ENCODE assay signal across 12 cellular contexts in the genomic region with DNA sequence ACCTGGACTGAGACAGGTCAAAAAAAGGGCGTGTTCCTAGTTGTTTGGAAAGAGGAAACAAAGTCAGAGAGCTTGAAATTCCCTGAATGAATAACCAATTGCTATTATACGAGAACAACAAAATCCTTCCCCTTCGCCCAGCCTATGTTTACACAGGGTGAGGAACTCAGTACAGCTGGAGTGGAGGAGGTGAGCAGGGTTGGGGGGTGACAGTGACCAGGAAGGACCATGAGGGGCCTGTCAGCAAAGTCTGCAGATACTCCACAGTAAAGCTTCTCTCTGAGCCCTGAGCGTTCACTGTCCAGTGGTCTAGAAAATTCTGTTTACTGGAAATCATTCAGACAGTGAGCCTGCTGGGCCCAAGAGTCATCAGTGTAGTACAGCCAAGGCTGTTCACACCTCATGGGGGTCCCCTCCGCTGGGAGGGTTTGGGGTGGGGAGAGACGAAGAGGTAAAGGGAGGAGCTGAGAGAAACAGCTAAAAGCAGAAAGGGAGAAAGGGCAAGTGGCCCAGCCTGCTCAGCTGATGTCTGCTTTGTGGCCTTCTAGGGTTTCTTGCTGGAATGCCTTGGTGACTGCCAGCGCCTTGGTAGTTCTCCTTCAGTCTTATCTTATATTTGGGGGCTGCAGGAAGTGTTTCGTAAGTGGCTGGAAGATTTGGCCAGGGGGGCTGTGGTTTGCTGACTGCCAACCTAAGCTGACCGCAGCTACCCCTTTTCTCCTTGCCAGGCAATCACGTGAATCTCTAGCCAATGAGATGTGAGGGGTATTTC. TPM values are rescaled to one million over a fixed set of nuclear protein-coding genes. Genes with fewer than 3 reads are reported as not detected.
DNase-seq lines count a peak whose midpoint lies in the region; ATAC-seq and TF ChIP-seq lines count a peak whose summit lies in the region.
"Had no signal": no experiment of that assay in that cellular context is flagged by ENCODE, and none has a peak within 500 bp of the region (broad histone marks: within the 10 kb centered on the region; RNA-seq: fewer than 3 reads in every experiment).

No MANE protein-coding gene starts in this region.

- ATAC-seq in activated B cell treated with CpG ODN at 0.5 μM for 24 hours (ENCODE audit: low read depth), result peak; percentile 59
- no peak for ATAC-seq in lower lobe of right lung
- ATAC-seq in thoracic aorta (ENCODE audit: insufficient number of reproducible peaks, low FRiP score, low read depth), result peak; percentile 41
- ATAC-seq in HG03196 (IDR thresholded peaks at IDR 0.05; ENCODE audit: unreplicated experiment), result no peak
- no peak for ATAC-seq in HG02885 (IDR thresholded peaks at IDR 0.05; ENCODE audit: poor library complexity, unreplicated experiment)

- POLR2A ChIA-PET in activated B cell treated with CpG ODN at 0.5 μM for 24 hours (lab: Charles Lee), result interaction anchor here (0.8 kb wide), 1 partner anchor 53 kb away, joined by 3 read pairs; no protein-coding TSS in a partner anchor
- POLR2A ChIA-PET in A673 (lab: Charles Lee; ENCODE audit: low non-redundant PET), result no interaction called here

- DNase-seq in Kasumi-1 (lab: John Stamatoyannopoulos, UW) (peak; percentile 98 to 99), activated B cell treated with CpG ODN at 0.5 μM for 24 hours (no peak), lower lobe of right lung (peak; percentile 60), thoracic aorta (ENCODE audit: low spot score) (peak; percentile 54), A673 (ENCODE audit: low spot score) (no peak)
- DNase-seq: activated CD8-positive, alpha-beta memory T cell treated with anti-CD3 and anti-CD28 coated beads for 24 hours; DND-41; NCI-H524 had no signal

- H3K4me1 ChIP-seq in lower lobe of right lung, result peaks cover 60% of the 10 kb centered on the region
- peaks cover 30 to 72% of the 10 kb centered on the region in 2 donors for H3K4me1 ChIP-seq in thoracic aorta (ENCODE audit: control insufficient read depth in 1 of 2, low read depth in 2 of 2)
- H3K4me1 ChIP-seq in A673 (ENCODE audit: insufficient read depth, low read length, poor library complexity, severe bottlenecking), result no peaks in the 10 kb centered on the region

- intact Hi-C loops in activated B cell treated with CpG ODN at 0.5 μM for 24 hours (cut with micrococcal nuclease) (no loop called here), lower lobe of right lung (cut with DNase I) (no loop called here), A673 (cut with micrococcal nuclease; ENCODE audit: unreplicated experiment) (no loop called here)

- H3K4me3 Mint-ChIP-seq in activated B cell treated with CpG ODN at 0.5 μM for 24 hours, result peak overlapping the region; percentile 45

- CTCF ChIA-PET in activated B cell treated with CpG ODN at 0.5 μM for 24 hours (lab: Charles Lee), result interaction anchor here (1.4 kb wide), 1 partner anchor 13 kb away, joined by 4 read pairs; no protein-coding TSS in a partner anchor
- CTCF ChIA-PET in A673 (lab: Charles Lee), result no interaction called here

- BruUV-seq in A673 (replicated peaks; lab: Mats Ljungman, UMichigan), result no TSS peak

- no peaks in the 10 kb centered on the region for H3K9me3 ChIP-seq in lower lobe of right lung
- H3K9me3 ChIP-seq in thoracic aorta, result no peaks in the 10 kb centered on the region
- no peaks in the 10 kb centered on the region for H3K9me3 ChIP-seq in A673 (ENCODE audit: low read depth, low read length, poor library complexity, severe bottlenecking)

- H3K27me3 Mint-ChIP-seq in activated B cell treated with CpG ODN at 0.5 μM for 24 hours, result no peaks in the 10 kb centered on the region

- H3K27me3 ChIP-seq in lower lobe of right lung (ENCODE audit: low read depth), result no peaks in the 10 kb centered on the region
- no peaks in the 10 kb centered on the region for H3K27me3 ChIP-seq in thoracic aorta (replicated peaks; ENCODE audit: insufficient read depth)
- H3K27me3 ChIP-seq in A673 (replicated peaks; ENCODE audit: insufficient read depth, low read depth, low read length, poor library complexity), result no peaks in the 10 kb centered on the region

- H3K36me3 Mint-ChIP-seq in activated B cell treated with CpG ODN at 0.5 μM for 24 hours (ENCODE audit: low read depth), result peaks cover 38% of the 10 kb centered on the region

- H3K4me3 ChIP-seq in lower lobe of right lung, result no peak overlapping the region
- no peak overlapping the region for H3K4me3 ChIP-seq in thoracic aorta
- no peak overlapping the region for H3K4me3 ChIP-seq in A673 (ENCODE audit: low read depth, low read length, poor library complexity, severe bottlenecking)

- peaks cover 86% of the 10 kb centered on the region for H3K36me3 ChIP-seq in lower lobe of right lung
- H3K36me3 ChIP-seq in thoracic aorta, result peaks cover 37% of the 10 kb centered on the region
- H3K36me3 ChIP-seq in A673 (ENCODE audit: insufficient read depth, low read length, poor library complexity, severe bottlenecking), result no peaks in the 10 kb centered on the region

- H3K9me3 Mint-ChIP-seq in activated B cell treated with CpG ODN at 0.5 μM for 24 hours, result no peaks in the 10 kb centered on the region

- H3K27ac ChIP-seq in lower lobe of right lung, result peak overlapping the region; percentile 41
- H3K27ac ChIP-seq in thoracic aorta, result peak overlapping the region; percentile 63 to 81
- no peak overlapping the region for H3K27ac ChIP-seq in A673 (ENCODE audit: low read depth, low read length, poor library complexity, severe bottlenecking)

- peaks cover 46% of the 10 kb centered on the region for H3K4me1 Mint-ChIP-seq in activated B cell treated with CpG ODN at 0.5 μM for 24 hours

- TF ChIP-seq CTCF in activated B cell treated with CpG ODN at 0.5 μM for 24 hours (IDR thresholded peaks at IDR 0.05) (no peak), lower lobe of right lung (IDR thresholded peaks at IDR 0.05) (no peak), thoracic aorta (IDR thresholded peaks at IDR 0.05) (no peak), A673 (conservative IDR thresholded peaks at IDR 0.05; ENCODE audit: low read depth, low read length) (no peak)

- H3K27ac Mint-ChIP-seq in activated B cell treated with CpG ODN at 0.5 μM for 24 hours, result peak overlapping the region; percentile 83

RNA-seq across cellular contexts. Expression of a gene that starts 5.7 kb away (rescaled TPM):
- total RNA-seq in activated B cell treated with CpG ODN at 0.5 μM for 24 hours (16.4 and 16.6 TPM in 2 replicates), lower lobe of right lung (92.9 TPM), thoracic aorta (100 to 1,000 TPM; 130 to 137 TPM), A673 (2021) (20.4 and 22.9 TPM in 2 replicates)

RNA-seq across cellular contexts. Expression of a gene that starts 7.2 kb away (rescaled TPM):
- total RNA-seq in activated B cell treated with CpG ODN at 0.5 μM for 24 hours (not detected in 2 replicates), lower lobe of right lung (not detected), thoracic aorta (not detected), A673 (2021) (not detected in 2 replicates)
- total RNA-seq: epithelial cell of proximal tubule, kidney epithelial cell had no signal

RNA-seq across cellular contexts. Expression of a gene that starts 14.5 kb away (rescaled TPM):
- total RNA-seq in activated B cell treated with CpG ODN at 0.5 μM for 24 hours (not detected in 2 replicates), lower lobe of right lung (not detected), thoracic aorta (10 to 100 TPM; 45.2 to 55.4 TPM), A673 (2021) (not detected in 2 replicates)
- total RNA-seq: epithelial cell of proximal tubule, kidney epithelial cell had no signal

RNA-seq across cellular contexts. Expression of a gene that starts 59.9 kb away (rescaled TPM):
- not detected in 2 replicates for total RNA-seq in activated B cell treated with CpG ODN at 0.5 μM for 24 hours
- 19.2 TPM for total RNA-seq in lower lobe of right lung
- 10 to 100 TPM; 32.8 to 73.8 TPM for total RNA-seq in thoracic aorta
- 5.7 and 7.7 TPM in 2 replicates for total RNA-seq in A673 (2021)

Comparison
In these comparisons a context has a peak if more than half of its experiments do, and no peak if none do; other contexts are left out.
1. DNase-seq: peak in Kasumi-1 (2 of 2), lower lobe of right lung (single experiment) and thoracic aorta (single experiment); none in activated B cell treated with CpG ODN at 0.5 μM for 24 hours (single experiment) and A673 (single experiment).
2. ATAC-seq: peak in activated B cell treated with CpG ODN at 0.5 μM for 24 hours (single experiment) and thoracic aorta (single experiment); none in lower lobe of right lung (0 of 2), HG03196 (single experiment) and HG02885 (single experiment).
3. RNA of a gene that starts 14.5 kb away (total RNA-seq): 45.2 to 55.4 TPM in thoracic aorta; not detected in A673, not detected in activated B cell treated with CpG ODN at 0.5 μM for 24 hours and not detected in lower lobe of right lung (single experiment); every median in the first group is over 10 times any median in the second.